22 cellular contexts compared by ENCODE assay signal in genomic region chr6:148682252-148682651, GRCh38.
"Had no signal": no experiment of that assay in that cellular context is flagged by ENCODE, and none has a peak within 500 bp of the region (broad histone marks: within the 10 kb centered on the region; RNA-seq: fewer than 3 reads in every experiment).

No MANE protein-coding gene starts in this region.

- H3K4me1 ChIP-seq: body of pancreas, foreskin keratinocyte, parathyroid adenoma, testis had no signal

- H3K27ac ChIP-seq: body of pancreas, cardiac muscle cell, foreskin keratinocyte, parathyroid adenoma, testis had no signal

- H3K9ac ChIP-seq: parathyroid adenoma had no signal

- DNase-seq: activated CD4-positive, alpha-beta T cell treated with anti-CD3 and anti-CD28 coated beads for 48 hours; activated CD4-positive, CD25-positive, alpha-beta regulatory T cell; activated CD8-positive, alpha-beta memory T cell treated with anti-CD3 and anti-CD28 coated beads, Interleukin-2, amount 10 ng/mL, durations not matched to agents 7 days and 5 days; activated CD8-positive, alpha-beta T cell treated with anti-CD3 and anti-CD28 coated beads for 36 hours; activated gamma-delta T cell; activated T-cell treated with anti-CD3 and anti-CD28 coated beads for 4 hours; effector CD4-positive, alpha-beta T cell; erythroblast; foreskin keratinocyte; left colon; mesenchymal stem cell; nephron progenitor cell; small intestine; stimulated activated CD4-positive, alpha-beta T cell treated with anti-CD3 and anti-CD28 coated beads, Interleukin-15, amount 100 ng/mL, for 24 hours; stimulated activated naive CD4-positive, alpha-beta T cell; T1000; testis had no signal

- H3K4me3 ChIP-seq: body of pancreas, cardiac muscle cell, testis had no signal

- ATAC-seq: activated CD8-positive, alpha-beta memory T cell treated with anti-CD3 and anti-CD28 coated beads, Interleukin-2, amount 10 ng/mL, durations not matched to agents 7 days and 5 days; activated CD8-positive, alpha-beta T cell treated with anti-CD3 and anti-CD28 coated beads for 36 hours; body of pancreas; foreskin keratinocyte; left colon had no signal

- H3K27me3 ChIP-seq: body of pancreas, cardiac muscle cell, testis had no signal

- H3K79me2 ChIP-seq: parathyroid adenoma had no signal

- H2AFZ ChIP-seq: parathyroid adenoma had no signal

- H3K9me3 ChIP-seq: body of pancreas, testis had no signal

- FAIRE-seq: endometrium, keratinocyte, small intestine had no signal

- H3K36me3 ChIP-seq: cardiac muscle cell had no signal
